In genomic region chr6:166538297-166539010, GRCh38 we compare ENCODE assay signal across 26 cellular contexts.
"Had no signal": no experiment of that assay in that cellular context is flagged by ENCODE, and none has a peak within 500 bp of the region (broad histone marks: within the 10 kb centered on the region; RNA-seq: fewer than 3 reads in every experiment).

No MANE protein-coding gene starts in this region.

- H3K9me3 Mint-ChIP-seq: effector memory CD8-positive, alpha-beta T cell; memory B cell; mesothelial cell of epicardium; naive B cell; nephron progenitor cell; stimulated activated naive B cell treated with anti-CD40 and anti-IgM and Interleukin-4, amounts not matched to agents 10 μg/mL and 1 μg/mL and 100 μg/mL, for 72 hours; stimulated activated naive CD8-positive, alpha-beta T cell treated with anti-CD3 and anti-CD28 coated beads, Interleukin-15, Interleukin-2, amounts not matched to agents 100 ng/mL and 50 ng/mL, for 24 hours had no signal

- ATAC-seq: effector memory CD8-positive, alpha-beta T cell; heart right ventricle; left colon; left ventricle myocardium superior; mucosa of descending colon; psoas muscle; right cardiac atrium; stimulated activated naive B cell treated with anti-CD40 and anti-IgM and Interleukin-4, amounts not matched to agents 10 μg/mL and 1 μg/mL and 100 μg/mL, for 72 hours had no signal

- H3K4me3 Mint-ChIP-seq: memory B cell; mesothelial cell of epicardium; nephron progenitor cell; stimulated activated naive B cell treated with anti-CD40 and anti-IgM and Interleukin-4, amounts not matched to agents 10 μg/mL and 1 μg/mL and 100 μg/mL, for 72 hours; stimulated activated naive CD8-positive, alpha-beta T cell treated with anti-CD3 and anti-CD28 coated beads, Interleukin-15, Interleukin-2, amounts not matched to agents 100 ng/mL and 50 ng/mL, for 24 hours had no signal

- DNase-seq: cortex of kidney; effector memory CD8-positive, alpha-beta T cell; erythroblast; esophagus squamous epithelium; foreskin melanocyte; glutamatergic neuron; heart right ventricle; hippocampal formation; islet precursor cell; kidney glomerular epithelial cell; left colon; left ventricle myocardium superior; mucosa of descending colon; naive B cell; nephron progenitor cell; occipital lobe; ovary; psoas muscle; right cardiac atrium; spleen; stimulated activated CD4-positive, alpha-beta T cell treated with anti-CD3 and anti-CD28 coated beads, Interleukin-4, amount 100 ng/mL, for 4 hours; stimulated activated naive B cell treated with anti-CD40 and anti-IgM and Interleukin-4, amounts not matched to agents 10 μg/mL and 1 μg/mL and 100 μg/mL, for 72 hours; upper lobe of left lung had no signal

- H3K36me3 Mint-ChIP-seq: mesothelial cell of epicardium, naive B cell had no signal

- H3K27ac Mint-ChIP-seq: effector memory CD8-positive, alpha-beta T cell; memory B cell; mesothelial cell of epicardium; stimulated activated naive B cell treated with anti-CD40 and anti-IgM and Interleukin-4, amounts not matched to agents 10 μg/mL and 1 μg/mL and 100 μg/mL, for 72 hours; stimulated activated naive CD8-positive, alpha-beta T cell treated with anti-CD3 and anti-CD28 coated beads, Interleukin-15, Interleukin-2, amounts not matched to agents 100 ng/mL and 50 ng/mL, for 24 hours had no signal

- H3K27me3 Mint-ChIP-seq: effector memory CD8-positive, alpha-beta T cell; memory B cell; naive B cell; stimulated activated naive B cell treated with anti-CD40 and anti-IgM and Interleukin-4, amounts not matched to agents 10 μg/mL and 1 μg/mL and 100 μg/mL, for 72 hours; stimulated activated naive CD8-positive, alpha-beta T cell treated with anti-CD3 and anti-CD28 coated beads, Interleukin-15, Interleukin-2, amounts not matched to agents 100 ng/mL and 50 ng/mL, for 24 hours had no signal
